Comparison of ENCODE assay signal across 1 cellular context in genomic region chrX:38638952-38639529, GRCh38.
TF ChIP-seq lines count a peak whose summit lies in the region.

No MANE protein-coding gene starts in this region.

TF ChIP-seq in HepG2, 621 proteins besides CTCF, POLR2A, EP300 and RAD21 (continued from another document and continues in another):
- TF ChIP-seq, protein P1, sequence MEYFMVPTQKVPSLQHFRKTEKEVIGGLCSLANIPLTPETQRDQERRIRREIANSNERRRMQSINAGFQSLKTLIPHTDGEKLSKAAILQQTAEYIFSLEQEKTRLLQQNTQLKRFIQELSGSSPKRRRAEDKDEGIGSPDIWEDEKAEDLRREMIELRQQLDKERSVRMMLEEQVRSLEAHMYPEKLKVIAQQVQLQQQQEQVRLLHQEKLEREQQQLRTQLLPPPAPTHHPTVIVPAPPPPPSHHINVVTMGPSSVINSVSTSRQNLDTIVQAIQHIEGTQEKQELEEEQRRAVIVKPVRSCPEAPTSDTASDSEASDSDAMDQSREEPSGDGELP (IDR thresholded peaks at IDR 0.05; ENCODE audit: borderline replicate concordance, low read depth), result no peak
- TF ChIP-seq ZZZ3 (CRISPR knock-in tag; IDR thresholded peaks at IDR 0.05; ENCODE audit: borderline replicate concordance) (no peak), MED8 (CRISPR knock-in tag; IDR thresholded peaks at IDR 0.05; ENCODE audit: insufficient replicate concordance) (no peak), PLRG1 (conservative IDR thresholded peaks at IDR 0.05) (no peak), TFDP1 (CRISPR knock-in tag; IDR thresholded peaks at IDR 0.05; ENCODE audit: borderline replicate concordance) (no peak), SIN3A (IDR thresholded peaks at IDR 0.05; ENCODE audit: borderline replicate concordance, low read depth, low read length) (no peak), PAX8 (CRISPR knock-in tag; IDR thresholded peaks at IDR 0.05; ENCODE audit: borderline replicate concordance) (no peak), ZNF652 (CRISPR knock-in tag; IDR thresholded peaks at IDR 0.05; ENCODE audit: borderline replicate concordance, low read depth) (no peak), ZNF362 (CRISPR knock-in tag; IDR thresholded peaks at IDR 0.05; ENCODE audit: borderline replicate concordance) (peak; percentile 52; the same call in 1 of the 2 replicates), TBX3 (IDR thresholded peaks at IDR 0.05; ENCODE audit: borderline replicate concordance) (no peak), RARA (CRISPR knock-in tag; IDR thresholded peaks at IDR 0.05) (0 out of 2 replicates have a peak, but pooled peaks have one; percentile 10), SRSF9 (IDR thresholded peaks at IDR 0.05; ENCODE audit: borderline replicate concordance, insufficient read depth, low read depth, low read length, poor library complexity, severe bottlenecking) (no peak), ZSCAN20 (CRISPR knock-in tag; IDR thresholded peaks at IDR 0.05; ENCODE audit: borderline replicate concordance) (no peak), ZNF766 (CRISPR knock-in tag; IDR thresholded peaks at IDR 0.05; ENCODE audit: borderline replicate concordance) (no peak), FOXK1 (CRISPR knock-in tag; IDR thresholded peaks at IDR 0.05; ENCODE audit: borderline replicate concordance, low read depth) (no peak), SOX13 (IDR thresholded peaks at IDR 0.05) (no peak), SOX13 (CRISPR knock-in tag; conservative IDR thresholded peaks at IDR 0.05 in 1 of 2, IDR thresholded peaks at IDR 0.05 in 1 of 2) (peak in 1 of 2 experiments; percentile 17; a peak in 1 of 4 replicates), NONO (IDR thresholded peaks at IDR 0.05) (no peak), NONO (CRISPR knock-in tag; conservative IDR thresholded peaks at IDR 0.05) (no peak), SALL1 (CRISPR knock-in tag; IDR thresholded peaks at IDR 0.05) (peak; percentile 26; the same call in 1 of the 2 replicates), ZFP37 (CRISPR knock-in tag; IDR thresholded peaks at IDR 0.05; ENCODE audit: borderline replicate concordance) (no peak), ISX (CRISPR knock-in tag; conservative IDR thresholded peaks at IDR 0.05) (no peak), ZMYM4 (CRISPR knock-in tag; IDR thresholded peaks at IDR 0.05) (no peak), DDIT3 (CRISPR knock-in tag; IDR thresholded peaks at IDR 0.05) (no peak), NFKBIZ (CRISPR knock-in tag; IDR thresholded peaks at IDR 0.05) (no peak), STAG1 (CRISPR knock-in tag; IDR thresholded peaks at IDR 0.05) (no peak), ATF6 (CRISPR knock-in tag; conservative IDR thresholded peaks at IDR 0.05) (no peak), ARNTL (CRISPR knock-in tag; IDR thresholded peaks at IDR 0.05) (0 out of 2 replicates have a peak, but pooled peaks have one; percentile 42), ZFP41 (CRISPR knock-in tag; IDR thresholded peaks at IDR 0.05; ENCODE audit: borderline replicate concordance) (no peak), NFE2L1 (CRISPR knock-in tag; IDR thresholded peaks at IDR 0.05; ENCODE audit: borderline replicate concordance) (no peak), SIX1 (CRISPR knock-in tag; IDR thresholded peaks at IDR 0.05; ENCODE audit: borderline replicate concordance) (no peak), HNF4G (IDR thresholded peaks at IDR 0.05; ENCODE audit: borderline replicate concordance, low read depth, low read length) (no peak), HNF4G (CRISPR knock-in tag; IDR thresholded peaks at IDR 0.05; ENCODE audit: borderline replicate concordance, low read depth) (no peak), GATAD2A (CRISPR knock-in tag; IDR thresholded peaks at IDR 0.05) (peak; percentile 76), ZNF850 (CRISPR knock-in tag; conservative IDR thresholded peaks at IDR 0.05) (no peak), CBX5 (CRISPR knock-in tag; IDR thresholded peaks at IDR 0.05; ENCODE audit: borderline replicate concordance) (no peak), RXRB (CRISPR knock-in tag; IDR thresholded peaks at IDR 0.05; ENCODE audit: borderline replicate concordance) (0 out of 2 replicates have a peak, but pooled peaks have one; percentile 21), SKI (IDR thresholded peaks at IDR 0.05; ENCODE audit: partially characterized antibody) (no peak), KLF15 (CRISPR knock-in tag; IDR thresholded peaks at IDR 0.05; ENCODE audit: borderline replicate concordance) (no peak)
- TF ChIP-seq, protein P2, sequence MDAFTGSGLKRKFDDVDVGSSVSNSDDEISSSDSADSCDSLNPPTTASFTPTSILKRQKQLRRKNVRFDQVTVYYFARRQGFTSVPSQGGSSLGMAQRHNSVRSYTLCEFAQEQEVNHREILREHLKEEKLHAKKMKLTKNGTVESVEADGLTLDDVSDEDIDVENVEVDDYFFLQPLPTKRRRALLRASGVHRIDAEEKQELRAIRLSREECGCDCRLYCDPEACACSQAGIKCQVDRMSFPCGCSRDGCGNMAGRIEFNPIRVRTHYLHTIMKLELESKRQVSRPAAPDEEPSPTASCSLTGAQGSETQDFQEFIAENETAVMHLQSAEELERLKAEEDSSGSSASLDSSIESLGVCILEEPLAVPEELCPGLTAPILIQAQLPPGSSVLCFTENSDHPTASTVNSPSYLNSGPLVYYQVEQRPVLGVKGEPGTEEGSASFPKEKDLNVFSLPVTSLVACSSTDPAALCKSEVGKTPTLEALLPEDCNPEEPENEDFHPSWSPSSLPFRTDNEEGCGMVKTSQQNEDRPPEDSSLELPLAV (CRISPR knock-in tag; conservative IDR thresholded peaks at IDR 0.05; ENCODE audit: low read depth), result no peak
- TF ChIP-seq, protein P3, sequence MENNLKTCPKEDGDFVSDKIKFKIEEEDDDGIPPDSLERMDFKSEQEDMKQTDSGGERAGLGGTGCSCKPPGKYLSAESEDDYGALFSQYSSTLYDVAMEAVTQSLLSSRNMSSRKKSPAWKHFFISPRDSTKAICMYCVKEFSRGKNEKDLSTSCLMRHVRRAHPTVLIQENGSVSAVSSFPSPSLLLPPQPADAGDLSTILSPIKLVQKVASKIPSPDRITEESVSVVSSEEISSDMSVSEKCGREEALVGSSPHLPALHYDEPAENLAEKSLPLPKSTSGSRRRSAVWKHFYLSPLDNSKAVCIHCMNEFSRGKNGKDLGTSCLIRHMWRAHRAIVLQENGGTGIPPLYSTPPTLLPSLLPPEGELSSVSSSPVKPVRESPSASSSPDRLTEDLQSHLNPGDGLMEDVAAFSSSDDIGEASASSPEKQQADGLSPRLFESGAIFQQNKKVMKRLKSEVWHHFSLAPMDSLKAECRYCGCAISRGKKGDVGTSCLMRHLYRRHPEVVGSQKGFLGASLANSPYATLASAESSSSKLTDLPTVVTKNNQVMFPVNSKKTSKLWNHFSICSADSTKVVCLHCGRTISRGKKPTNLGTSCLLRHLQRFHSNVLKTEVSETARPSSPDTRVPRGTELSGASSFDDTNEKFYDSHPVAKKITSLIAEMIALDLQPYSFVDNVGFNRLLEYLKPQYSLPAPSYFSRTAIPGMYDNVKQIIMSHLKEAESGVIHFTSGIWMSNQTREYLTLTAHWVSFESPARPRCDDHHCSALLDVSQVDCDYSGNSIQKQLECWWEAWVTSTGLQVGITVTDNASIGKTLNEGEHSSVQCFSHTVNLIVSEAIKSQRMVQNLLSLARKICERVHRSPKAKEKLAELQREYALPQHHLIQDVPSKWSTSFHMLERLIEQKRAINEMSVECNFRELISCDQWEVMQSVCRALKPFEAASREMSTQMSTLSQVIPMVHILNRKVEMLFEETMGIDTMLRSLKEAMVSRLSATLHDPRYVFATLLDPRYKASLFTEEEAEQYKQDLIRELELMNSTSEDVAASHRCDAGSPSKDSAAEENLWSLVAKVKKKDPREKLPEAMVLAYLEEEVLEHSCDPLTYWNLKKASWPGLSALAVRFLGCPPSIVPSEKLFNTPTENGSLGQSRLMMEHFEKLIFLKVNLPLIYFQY (CRISPR knock-in tag; IDR thresholded peaks at IDR 0.05; ENCODE audit: borderline replicate concordance), result no peak
- TF ChIP-seq, protein P4, sequence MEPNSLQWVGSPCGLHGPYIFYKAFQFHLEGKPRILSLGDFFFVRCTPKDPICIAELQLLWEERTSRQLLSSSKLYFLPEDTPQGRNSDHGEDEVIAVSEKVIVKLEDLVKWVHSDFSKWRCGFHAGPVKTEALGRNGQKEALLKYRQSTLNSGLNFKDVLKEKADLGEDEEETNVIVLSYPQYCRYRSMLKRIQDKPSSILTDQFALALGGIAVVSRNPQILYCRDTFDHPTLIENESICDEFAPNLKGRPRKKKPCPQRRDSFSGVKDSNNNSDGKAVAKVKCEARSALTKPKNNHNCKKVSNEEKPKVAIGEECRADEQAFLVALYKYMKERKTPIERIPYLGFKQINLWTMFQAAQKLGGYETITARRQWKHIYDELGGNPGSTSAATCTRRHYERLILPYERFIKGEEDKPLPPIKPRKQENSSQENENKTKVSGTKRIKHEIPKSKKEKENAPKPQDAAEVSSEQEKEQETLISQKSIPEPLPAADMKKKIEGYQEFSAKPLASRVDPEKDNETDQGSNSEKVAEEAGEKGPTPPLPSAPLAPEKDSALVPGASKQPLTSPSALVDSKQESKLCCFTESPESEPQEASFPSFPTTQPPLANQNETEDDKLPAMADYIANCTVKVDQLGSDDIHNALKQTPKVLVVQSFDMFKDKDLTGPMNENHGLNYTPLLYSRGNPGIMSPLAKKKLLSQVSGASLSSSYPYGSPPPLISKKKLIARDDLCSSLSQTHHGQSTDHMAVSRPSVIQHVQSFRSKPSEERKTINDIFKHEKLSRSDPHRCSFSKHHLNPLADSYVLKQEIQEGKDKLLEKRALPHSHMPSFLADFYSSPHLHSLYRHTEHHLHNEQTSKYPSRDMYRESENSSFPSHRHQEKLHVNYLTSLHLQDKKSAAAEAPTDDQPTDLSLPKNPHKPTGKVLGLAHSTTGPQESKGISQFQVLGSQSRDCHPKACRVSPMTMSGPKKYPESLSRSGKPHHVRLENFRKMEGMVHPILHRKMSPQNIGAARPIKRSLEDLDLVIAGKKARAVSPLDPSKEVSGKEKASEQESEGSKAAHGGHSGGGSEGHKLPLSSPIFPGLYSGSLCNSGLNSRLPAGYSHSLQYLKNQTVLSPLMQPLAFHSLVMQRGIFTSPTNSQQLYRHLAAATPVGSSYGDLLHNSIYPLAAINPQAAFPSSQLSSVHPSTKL (CRISPR knock-in tag; IDR thresholded peaks at IDR 0.05), result peak; percentile 59; the same call in 1 of the 2 replicates
- TF ChIP-seq, protein P5, sequence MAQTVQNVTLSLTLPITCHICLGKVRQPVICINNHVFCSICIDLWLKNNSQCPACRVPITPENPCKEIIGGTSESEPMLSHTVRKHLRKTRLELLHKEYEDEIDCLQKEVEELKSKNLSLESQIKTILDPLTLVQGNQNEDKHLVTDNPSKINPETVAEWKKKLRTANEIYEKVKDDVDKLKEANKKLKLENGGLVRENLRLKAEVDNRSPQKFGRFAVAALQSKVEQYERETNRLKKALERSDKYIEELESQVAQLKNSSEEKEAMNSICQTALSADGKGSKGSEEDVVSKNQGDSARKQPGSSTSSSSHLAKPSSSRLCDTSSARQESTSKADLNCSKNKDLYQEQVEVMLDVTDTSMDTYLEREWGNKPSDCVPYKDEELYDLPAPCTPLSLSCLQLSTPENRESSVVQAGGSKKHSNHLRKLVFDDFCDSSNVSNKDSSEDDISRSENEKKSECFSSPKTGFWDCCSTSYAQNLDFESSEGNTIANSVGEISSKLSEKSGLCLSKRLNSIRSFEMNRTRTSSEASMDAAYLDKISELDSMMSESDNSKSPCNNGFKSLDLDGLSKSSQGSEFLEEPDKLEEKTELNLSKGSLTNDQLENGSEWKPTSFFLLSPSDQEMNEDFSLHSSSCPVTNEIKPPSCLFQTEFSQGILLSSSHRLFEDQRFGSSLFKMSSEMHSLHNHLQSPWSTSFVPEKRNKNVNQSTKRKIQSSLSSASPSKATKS (CRISPR knock-in tag; IDR thresholded peaks at IDR 0.05), result no peak
